In genomic region chr10:115355162-115355760, GRCh38 we compare ENCODE assay signal across 1 cellular context.
TF ChIP-seq lines count a peak whose summit lies in the region.

No MANE protein-coding gene starts in this region.

TF ChIP-seq in Ishikawa, 13 proteins besides CTCF, POLR2A, EP300 and RAD21 (continued from another document):
- TF ChIP-seq REST (IDR thresholded peaks at IDR 0.05; ENCODE audit: low read depth) (no peak), FOXM1 (IDR thresholded peaks at IDR 0.05; ENCODE audit: borderline replicate concordance, low read depth) (no peak), TAF1 (IDR thresholded peaks at IDR 0.05; ENCODE audit: low read depth) (no peak)
TF ChIP-seq in Ishikawa: peak in this region for 1.
